Comparison of ENCODE assay signal across 8 cellular contexts in genomic region chr13:40438999-40439797, GRCh38.
DNase-seq lines count a peak whose midpoint lies in the region; ATAC-seq and TF ChIP-seq lines count a peak whose summit lies in the region.

No MANE protein-coding gene starts in this region.

- no peak for ATAC-seq in GM21529 (IDR thresholded peaks at IDR 0.05; ENCODE audit: unreplicated experiment)

- H3K79me2 ChIP-seq in PC-9 (ENCODE audit: low read depth): no peaks in the 10 kb centered on the region

- no peak overlapping the region for H2BK120ac ChIP-seq in mesenchymal stem cell (ENCODE audit: low read depth, low read length)

- H3K27ac ChIP-seq in mesenchymal stem cell (ENCODE audit: low read length, poor library complexity, severe bottlenecking) (no peak overlapping the region), transverse colon (peak overlapping the region; percentile 55 to 77 (median 70)), PC-9 (no peak overlapping the region)

- no peak for TF ChIP-seq POLR2A in transverse colon (IDR thresholded peaks at IDR 0.05)

- no peak overlapping the region for H2BK15ac ChIP-seq in mesenchymal stem cell (ENCODE audit: low read depth, poor library complexity, severe bottlenecking)

- H3K14ac ChIP-seq in mesenchymal stem cell (ENCODE audit: low read length in 2 of 2): no peak overlapping the region

- POLR2A ChIA-PET in PC-9 (lab: Charles Lee; ENCODE audit: unreplicated experiment): no interaction called here

- peak; percentile 35 for DNase-seq in activated CD4-positive, alpha-beta T cell treated with anti-CD3 and anti-CD28 coated beads for 48 hours
- no peak for DNase-seq in activated CD4-positive, alpha-beta T cell treated with anti-CD3 and anti-CD28 coated beads for 1 hour
- peak; percentile 68 to 71 for DNase-seq in cardiac fibroblast (ENCODE audit: low read depth in 2 of 2)
- peak; percentile 61 for DNase-seq in mesenchymal stem cell
- DNase-seq in transverse colon: no peak
- no peak for DNase-seq in AML-193 (lab: John Stamatoyannopoulos, UW)
- DNase-seq in PC-9: no peak

- H2BK12ac ChIP-seq in mesenchymal stem cell (ENCODE audit: low read length in 2 of 2): no peak overlapping the region

- intact Hi-C loops in transverse colon (cut with DNase I; ENCODE audit: low total_unique reads) (no loop called here), PC-9 (cut with micrococcal nuclease; ENCODE audit: unreplicated experiment) (no loop called here)

- no peaks in the 10 kb centered on the region for H3K9me2 ChIP-seq in PC-9 (ENCODE audit: insufficient read depth)

- H2BK5ac ChIP-seq in mesenchymal stem cell (ENCODE audit: low read depth, low read length, poor library complexity, severe bottlenecking): no peak overlapping the region

- no peak overlapping the region for H3K18ac ChIP-seq in mesenchymal stem cell (ENCODE audit: low read depth in 1 of 2, low read length in 2 of 2)

- H3K4me1 ChIP-seq in mesenchymal stem cell (ENCODE audit: control insufficient read depth, insufficient read depth, low read depth, low read length) (peaks cover 4% of the 10 kb centered on the region), transverse colon (peaks cover 15 to 37% (median 17%) of the 10 kb centered on the region in 4 donors), PC-9 (replicated peaks; ENCODE audit: insufficient read depth) (peaks cover 23% of the 10 kb centered on the region)

- H4K20me1 ChIP-seq in PC-9 (ENCODE audit: insufficient read depth): no peaks in the 10 kb centered on the region

- H2AFZ ChIP-seq in mesenchymal stem cell (ENCODE audit: low read depth, low read length): no peak overlapping the region
- H2AFZ ChIP-seq in PC-9: no peak overlapping the region

- H3K4me2 ChIP-seq in mesenchymal stem cell (ENCODE audit: low read length, poor library complexity, severe bottlenecking): no peak overlapping the region
- no peak overlapping the region for H3K4me2 ChIP-seq in PC-9

- 80% methylated on average over 10 of the region's 12 CpGs for WGBS in mesenchymal stem cell
- WGBS in transverse colon (ENCODE audit: low coverage in 1 of 2), 2 donors: 42 to 58% methylated on average over 8 to 12 of the region's 12 CpGs

- H3K36me3 ChIP-seq in mesenchymal stem cell (ENCODE audit: control insufficient read depth in 1 of 2, insufficient read depth in 2 of 2, low read depth in 1 of 2, low read length in 2 of 2) (no peaks in the 10 kb centered on the region), transverse colon (no peaks in the 10 kb centered on the region), PC-9 (ENCODE audit: low read depth) (no peaks in the 10 kb centered on the region)

- CTCF ChIA-PET in PC-9 (lab: Charles Lee): no interaction called here

- H4K91ac ChIP-seq in mesenchymal stem cell (ENCODE audit: low read length): no peak overlapping the region

- in situ Hi-C loops in transverse colon (cut with MboI; ENCODE audit: low pct_ligation_motif_present in 1 of 4, low pct_unique_long_range_greater_than_20kb in 1 of 4, low sequenced_read_pairs in 3 of 4): no loop called here

- H3K4me3 ChIP-seq in cardiac fibroblast (replicated peaks in 1 of 2; ENCODE audit: low read depth in 2 of 2, low read length in 2 of 2) (peak overlapping the region in 1 of 2 donors; percentile 12), mesenchymal stem cell (ENCODE audit: insufficient read depth in 1 of 2, low read depth in 1 of 2, low read length in 2 of 2) (peak overlapping the region in 1 of 2 experiments; percentile 68), transverse colon (no peak overlapping the region), PC-9 (no peak overlapping the region)

- H3K9ac ChIP-seq in mesenchymal stem cell (ENCODE audit: low read length): peak overlapping the region; percentile 86

- H3K27me3 ChIP-seq in mesenchymal stem cell (ENCODE audit: control insufficient read depth in 1 of 2, insufficient read depth in 1 of 2, low read length in 2 of 2): no peaks in the 10 kb centered on the region
- no peaks in the 10 kb centered on the region for H3K27me3 ChIP-seq in transverse colon
- H3K27me3 ChIP-seq in PC-9 (ENCODE audit: insufficient read depth, low read depth): no peaks in the 10 kb centered on the region

- no peak overlapping the region for H4K8ac ChIP-seq in mesenchymal stem cell (ENCODE audit: low read length)

- no peak overlapping the region for H3K4ac ChIP-seq in mesenchymal stem cell (ENCODE audit: low read depth in 1 of 2, low read length in 2 of 2)

- no peak overlapping the region for H2AK5ac ChIP-seq in mesenchymal stem cell (ENCODE audit: low read length, severe bottlenecking)

- no TSS peak for BruUV-seq in PC-9 (replicated peaks; lab: Mats Ljungman, UMichigan)

- TF ChIP-seq EP300 in transverse colon (IDR thresholded peaks at IDR 0.05; ENCODE audit: low read depth): no peak

- H3K9me3 ChIP-seq in mesenchymal stem cell (ENCODE audit: control insufficient read depth, low read length) (no peaks in the 10 kb centered on the region), transverse colon (no peaks in the 10 kb centered on the region), PC-9 (ENCODE audit: insufficient read depth, low read depth) (no peaks in the 10 kb centered on the region)

- no peaks in the 10 kb centered on the region for H3F3A ChIP-seq in PC-9 (ENCODE audit: insufficient read depth, low read depth)

- no peak overlapping the region for H3K23ac ChIP-seq in mesenchymal stem cell (ENCODE audit: low read length in 2 of 2)

- TF ChIP-seq CTCF in cardiac fibroblast (IDR thresholded peaks at IDR 0.05; ENCODE audit: low read depth, low read length) (no peak), transverse colon (IDR thresholded peaks at IDR 0.05) (no peak), PC-9 (conservative IDR thresholded peaks at IDR 0.05) (no peak)

- H3K79me1 ChIP-seq in mesenchymal stem cell (replicated peaks; ENCODE audit: low read length, poor library complexity, severe bottlenecking): no peaks in the 10 kb centered on the region

Comparison
In these comparisons a context has a peak if more than half of its experiments do, and no peak if none do; other contexts are left out.
1. DNase-seq: peak in activated CD4-positive, alpha-beta T cell treated with anti-CD3 and anti-CD28 coated beads for 48 hours (single experiment), cardiac fibroblast (2 of 2) and mesenchymal stem cell (single experiment); none in activated CD4-positive, alpha-beta T cell treated with anti-CD3 and anti-CD28 coated beads for 1 hour (single experiment), transverse colon (single experiment), AML-193 (0 of 2) and PC-9 (0 of 2).
2. H3K27ac ChIP-seq: peak in transverse colon (4 of 4); none in mesenchymal stem cell (single experiment) and PC-9 (single experiment).